In genomic region chr14:95948608-95949007, GRCh38 we compare ENCODE assay signal across 17 cellular contexts.
"Had no signal": no experiment of that assay in that cellular context is flagged by ENCODE, and none has a peak within 500 bp of the region (broad histone marks: within the 10 kb centered on the region; RNA-seq: fewer than 3 reads in every experiment).

No MANE protein-coding gene starts in this region.

- ATAC-seq: activated T-cell treated with anti-CD3 and anti-CD28 coated beads, Interleukin-2, amount 50 U/mL, for 4 hours; heart left ventricle; left colon; T-helper 17 cell; upper lobe of right lung had no signal

- H3K4me1 Mint-ChIP-seq: activated naive CD8-positive, alpha-beta T cell treated with anti-CD3 and anti-CD28 coated beads for 36 hours; immature natural killer cell; nephron; T-helper 17 cell had no signal

- DNase-seq: activated CD4-positive, alpha-beta memory T cell treated with anti-CD3 and anti-CD28 coated beads for 36 hours; activated CD4-positive, alpha-beta T cell treated with anti-CD3 and anti-CD28 coated beads for 1 hour; activated gamma-delta T cell; activated naive CD8-positive, alpha-beta T cell treated with anti-CD3 and anti-CD28 coated beads for 36 hours; activated T-cell treated with anti-CD3 and anti-CD28 coated beads, Interleukin-2, amount 50 U/mL, for 4 hours; dorsolateral prefrontal cortex; heart left ventricle; immature natural killer cell; left colon; ovary; stimulated activated CD4-positive, alpha-beta T cell treated with anti-CD3 and anti-CD28 coated beads, Interleukin-15, amount 100 ng/mL, for 24 hours; stimulated activated CD4-positive, alpha-beta T cell treated with anti-CD3 and anti-CD28 coated beads, Interleukin-4, amount 100 ng/mL, for 24 hours; T-helper 17 cell; upper lobe of right lung had no signal

- H3K4me1 ChIP-seq: breast epithelium, heart left ventricle, upper lobe of right lung had no signal

- H3K4me3 ChIP-seq: breast epithelium, dorsolateral prefrontal cortex, heart left ventricle, ovary, upper lobe of right lung had no signal

- H3K9me3 Mint-ChIP-seq: activated CD4-positive, alpha-beta memory T cell treated with anti-CD3 and anti-CD28 coated beads for 36 hours; activated naive CD8-positive, alpha-beta T cell treated with anti-CD3 and anti-CD28 coated beads for 36 hours; activated T-cell treated with anti-CD3 and anti-CD28 coated beads, Interleukin-2, amount 50 U/mL, for 4 hours; immature natural killer cell; nephron; stimulated activated naive CD8-positive, alpha-beta T cell treated with anti-CD3 and anti-CD28 coated beads, Interleukin-15, Interleukin-2, amounts not matched to agents 100 ng/mL and 50 ng/mL, for 24 hours had no signal

- H3K9me3 ChIP-seq: breast epithelium, heart left ventricle, ovary, upper lobe of right lung had no signal

- H3K27me3 ChIP-seq: ovary, upper lobe of right lung had no signal

- H3K36me3 Mint-ChIP-seq: activated CD4-positive, alpha-beta memory T cell treated with anti-CD3 and anti-CD28 coated beads for 36 hours; activated naive CD8-positive, alpha-beta T cell treated with anti-CD3 and anti-CD28 coated beads for 36 hours; immature natural killer cell had no signal

- H3K36me3 ChIP-seq: breast epithelium, heart left ventricle, ovary, upper lobe of right lung had no signal

- H3K27ac ChIP-seq: breast epithelium, dorsolateral prefrontal cortex, heart left ventricle, ovary, upper lobe of right lung had no signal

- H3K4me3 Mint-ChIP-seq: activated CD4-positive, alpha-beta memory T cell treated with anti-CD3 and anti-CD28 coated beads for 36 hours; activated naive CD8-positive, alpha-beta T cell treated with anti-CD3 and anti-CD28 coated beads for 36 hours; activated T-cell treated with anti-CD3 and anti-CD28 coated beads, Interleukin-2, amount 50 U/mL, for 4 hours; immature natural killer cell; nephron; stimulated activated naive CD8-positive, alpha-beta T cell treated with anti-CD3 and anti-CD28 coated beads, Interleukin-15, Interleukin-2, amounts not matched to agents 100 ng/mL and 50 ng/mL, for 24 hours; T-helper 17 cell had no signal

- H3K27ac Mint-ChIP-seq: activated CD4-positive, alpha-beta memory T cell treated with anti-CD3 and anti-CD28 coated beads for 36 hours; activated naive CD8-positive, alpha-beta T cell treated with anti-CD3 and anti-CD28 coated beads for 36 hours; immature natural killer cell; nephron; stimulated activated naive CD8-positive, alpha-beta T cell treated with anti-CD3 and anti-CD28 coated beads, Interleukin-15, Interleukin-2, amounts not matched to agents 100 ng/mL and 50 ng/mL, for 24 hours; T-helper 17 cell had no signal
